Comparison of ENCODE assay signal across 20 cellular contexts in genomic region chr1:160239582-160240299, GRCh38. TPM values are rescaled to one million over a fixed set of nuclear protein-coding genes. Genes with fewer than 3 reads are reported as not detected.
"Had no signal": no experiment of that assay in that cellular context is flagged by ENCODE, and none has a peak within 500 bp of the region (broad histone marks: within the 10 kb centered on the region; RNA-seq: fewer than 3 reads in every experiment).

No MANE protein-coding gene starts in this region.

- H3K27me3 ChIP-seq: adrenal gland, ascending aorta, foreskin keratinocyte, ovary, tibial artery had no signal

- ATAC-seq: activated CD8-positive, alpha-beta T cell treated with anti-CD3 and anti-CD28 coated beads, Interleukin-2, amount 10 ng/mL, durations not matched to agents 7 days and 5 days; activated naive CD4-positive, alpha-beta T cell treated with anti-CD3 and anti-CD28 coated beads, Interleukin-2, amount 50 U/mL, for 72 hours; foreskin keratinocyte; lower lobe of right lung; naive thymus-derived CD8-positive, alpha-beta T cell; stimulated activated naive CD8-positive, alpha-beta T cell treated with anti-CD3 and anti-CD28 coated beads, Interleukin-15, amount 100 ng/mL, for 72 hours had no signal

- H3K9me3 Mint-ChIP-seq: activated naive CD4-positive, alpha-beta T cell treated with anti-CD3 and anti-CD28 coated beads, Interleukin-2, amount 50 U/mL, for 72 hours; naive thymus-derived CD8-positive, alpha-beta T cell; stimulated activated naive CD8-positive, alpha-beta T cell treated with anti-CD3 and anti-CD28 coated beads, Interleukin-15, amount 100 ng/mL, for 72 hours had no signal

- H3K27ac Mint-ChIP-seq: activated CD8-positive, alpha-beta T cell treated with anti-CD3 and anti-CD28 coated beads, Interleukin-2, amount 10 ng/mL, durations not matched to agents 7 days and 5 days had no signal

- H3K9me3 ChIP-seq: adrenal gland, ascending aorta, lower lobe of right lung, ovary, tibial artery had no signal

- H3K27me3 Mint-ChIP-seq: naive thymus-derived CD8-positive, alpha-beta T cell; stimulated activated naive CD8-positive, alpha-beta T cell treated with anti-CD3 and anti-CD28 coated beads, Interleukin-15, amount 100 ng/mL, for 72 hours had no signal

- H3K4me1 ChIP-seq: foreskin keratinocyte had no signal

- H3K4me3 ChIP-seq: adrenal gland, ascending aorta, lower lobe of right lung, ovary, tibial artery had no signal

- FAIRE-seq: kidney, TTC549 had no signal

- H3K36me3 ChIP-seq: ovary had no signal

- H3K27ac ChIP-seq: adrenal gland, ascending aorta, foreskin keratinocyte, lower lobe of right lung, ovary, tibial artery had no signal

- H3K4me3 Mint-ChIP-seq: activated CD8-positive, alpha-beta T cell treated with anti-CD3 and anti-CD28 coated beads, Interleukin-2, amount 10 ng/mL, durations not matched to agents 7 days and 5 days; naive thymus-derived CD8-positive, alpha-beta T cell; stimulated activated naive CD8-positive, alpha-beta T cell treated with anti-CD3 and anti-CD28 coated beads, Interleukin-15, amount 100 ng/mL, for 72 hours had no signal

- DNase-seq: activated CD4-positive, alpha-beta T cell treated with anti-CD3 and anti-CD28 coated beads for 1 hour; activated CD4-positive, alpha-beta T cell treated with anti-CD3 and anti-CD28 coated beads, Interleukin-2, amount 50 U/mL, for 1 hour; activated CD8-positive, alpha-beta T cell treated with anti-CD3 and anti-CD28 coated beads, Interleukin-2, amount 10 ng/mL, durations not matched to agents 7 days and 5 days; activated T-cell treated with anti-CD3 and anti-CD28 coated beads, Interleukin-2, amount 50 U/mL, for 1 hour; adrenal gland; cerebellar nuclear complex; cortex of kidney; foreskin keratinocyte; kidney; lower lobe of right lung; naive thymus-derived CD8-positive, alpha-beta T cell; ovary; right cardiac atrium; stimulated activated CD4-positive, alpha-beta T cell treated with anti-CD3 and anti-CD28 coated beads, Interleukin-12 subunit alpha, Interleukin-12 subunit beta, amount 100 ng/mL, for 4 hours; stimulated activated naive CD8-positive, alpha-beta T cell treated with anti-CD3 and anti-CD28 coated beads, Interleukin-15, amount 100 ng/mL, for 72 hours; tibial artery had no signal

RNA-seq across cellular contexts. Expression of gene CASQ1, which starts 49.4 kb away (rescaled TPM):
- total RNA-seq: activated CD8-positive, alpha-beta T cell treated with anti-CD3 and anti-CD28 coated beads, Interleukin-2, amount 10 ng/mL, durations not matched to agents 7 days and 5 days; activated naive CD4-positive, alpha-beta T cell treated with anti-CD3 and anti-CD28 coated beads, Interleukin-2, amount 50 U/mL, for 72 hours; ascending aorta; foreskin keratinocyte; naive thymus-derived CD8-positive, alpha-beta T cell; pulmonary artery endothelial cell had no signal
- polyA plus RNA-seq: foreskin keratinocyte; naive thymus-derived CD8-positive, alpha-beta T cell had no signal
